25 cellular contexts compared by ENCODE assay signal in the genomic region with DNA sequence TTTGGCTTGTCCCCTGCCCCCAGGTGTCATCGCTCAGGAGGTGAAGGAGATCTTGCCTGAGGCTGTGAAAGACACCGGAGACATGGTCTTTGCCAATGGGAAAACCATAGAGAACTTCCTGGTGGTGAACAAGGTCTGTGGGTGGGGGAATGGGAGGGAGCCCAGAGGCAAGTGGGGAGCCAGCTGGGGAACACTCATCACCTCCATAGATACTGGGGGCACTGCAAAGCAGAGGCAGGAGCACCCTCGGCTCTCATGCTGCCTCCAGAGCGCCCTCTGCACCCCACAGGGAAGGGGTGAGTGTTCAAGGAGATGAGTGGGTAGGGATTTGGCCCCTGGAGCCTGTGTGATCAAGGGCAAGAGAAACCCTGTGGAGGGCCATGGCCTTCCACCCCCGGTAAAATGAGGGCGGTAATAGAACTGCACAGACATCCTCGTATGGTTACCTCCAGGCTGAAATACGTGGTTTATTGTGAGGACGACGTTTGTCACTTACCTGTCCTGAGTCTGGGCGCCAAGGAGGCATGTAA. TPM values are rescaled to one million over a fixed set of nuclear protein-coding genes. Genes with fewer than 3 reads are reported as not detected.
A peak's percentile ranks its signal among the peaks of the same experiment; 100 is the strongest.
DNase-seq lines count a peak whose midpoint lies in the region; ATAC-seq lines count a peak whose summit lies in the region.
"Had no signal": no experiment of that assay in that cellular context is flagged by ENCODE, and none has a peak within 500 bp of the region (broad histone marks: within the 10 kb centered on the region; RNA-seq: fewer than 3 reads in every experiment).

No MANE protein-coding gene starts in this region.

- H3K9me3 Mint-ChIP-seq in activated T-cell treated with anti-CD3 and anti-CD28 coated beads, Interleukin-2, amount 50 U/mL, for 4 hours: no peaks in the 10 kb centered on the region
- H3K9me3 Mint-ChIP-seq in activated T-cell treated with anti-CD3 and anti-CD28 coated beads, Interleukin-2, amount 50 U/mL, for 24 hours: no peaks in the 10 kb centered on the region
- H3K9me3 Mint-ChIP-seq in CD8-positive, alpha-beta memory T cell: no peaks in the 10 kb centered on the region
- no peaks in the 10 kb centered on the region for H3K9me3 Mint-ChIP-seq in activated T-helper 2 cell treated with anti-CD3 and anti-CD28 coated beads, Interferon-gamma antibody, Interleukin-2, Interleukin-4, amounts not matched to agents 10 μg/mL and 5 μg/mL and 100 μg/mL, durations not matched to agents 14 hours and 24 hours and 36 hours
- no peaks in the 10 kb centered on the region for H3K9me3 Mint-ChIP-seq in naive thymus-derived CD8-positive, alpha-beta T cell
- H3K9me3 Mint-ChIP-seq: nephron progenitor cell had no signal

- H3K36me3 Mint-ChIP-seq in activated T-cell treated with anti-CD3 and anti-CD28 coated beads, Interleukin-2, amount 50 U/mL, for 4 hours (ENCODE audit: insufficient read depth): no peaks in the 10 kb centered on the region
- H3K36me3 Mint-ChIP-seq in activated T-cell treated with anti-CD3 and anti-CD28 coated beads, Interleukin-2, amount 50 U/mL, for 24 hours (ENCODE audit: low read depth): peaks cover 6% of the 10 kb centered on the region
- peaks cover 0 to 5% (median 0%) of the 10 kb centered on the region in 3 donors for H3K36me3 Mint-ChIP-seq in CD8-positive, alpha-beta memory T cell
- no peaks in the 10 kb centered on the region for H3K36me3 Mint-ChIP-seq in activated T-helper 2 cell treated with anti-CD3 and anti-CD28 coated beads, Interferon-gamma antibody, Interleukin-2, Interleukin-4, amounts not matched to agents 10 μg/mL and 5 μg/mL and 100 μg/mL, durations not matched to agents 14 hours and 24 hours and 36 hours (ENCODE audit: low read depth)
- no peaks in the 10 kb centered on the region for H3K36me3 Mint-ChIP-seq in naive thymus-derived CD8-positive, alpha-beta T cell

- no peak for DNase-seq in activated T-cell treated with anti-CD3 and anti-CD28 coated beads, Interleukin-2, amount 50 U/mL, for 4 hours
- DNase-seq in activated T-cell treated with anti-CD3 and anti-CD28 coated beads, Interleukin-2, amount 50 U/mL, for 24 hours: no peak
- no peak for DNase-seq in CD8-positive, alpha-beta memory T cell
- no peak for DNase-seq in activated T-helper 2 cell treated with anti-CD3 and anti-CD28 coated beads, Interferon-gamma antibody, Interleukin-2, Interleukin-4, amounts not matched to agents 10 μg/mL and 5 μg/mL and 100 μg/mL, durations not matched to agents 14 hours and 24 hours and 36 hours (ENCODE audit: low spot score)
- DNase-seq in naive thymus-derived CD8-positive, alpha-beta T cell: no peak
- DNase-seq in NOMO-1 treated with dmso at 0.1 percent for 144 hours (lab: John Stamatoyannopoulos, UW; ENCODE audit: unreplicated experiment) (no peak), medulla oblongata (ENCODE audit: extremely low spot score) (no peak)
- DNase-seq: activated CD4-positive, alpha-beta T cell treated with anti-CD3 and anti-CD28 coated beads for 48 hours; BE2C; body of pancreas; DMS79; GDM1; HCEC 1CT; left ventricle myocardium inferior; midbrain; MM.1S; NCI-H345; nephron progenitor cell; SK-N-SH; small intestine; trophoblast cell had no signal

- intact Hi-C loops in activated T-helper 2 cell treated with anti-CD3 and anti-CD28 coated beads, Interferon-gamma antibody, Interleukin-2, Interleukin-4, amounts not matched to agents 10 μg/mL and 5 μg/mL and 100 μg/mL, durations not matched to agents 14 hours and 24 hours and 36 hours (cut with micrococcal nuclease): no loop called here

- H3K27me3 ChIP-seq in CD8-positive, alpha-beta memory T cell (ENCODE audit: insufficient read depth, low read length, poor library complexity, severe bottlenecking): no peaks in the 10 kb centered on the region
- H3K27me3 ChIP-seq: BE2C, body of pancreas, ovary had no signal

- no peaks in the 10 kb centered on the region for H3K27me3 Mint-ChIP-seq in activated T-cell treated with anti-CD3 and anti-CD28 coated beads, Interleukin-2, amount 50 U/mL, for 4 hours (ENCODE audit: low read depth)
- peaks cover 7% of the 10 kb centered on the region for H3K27me3 Mint-ChIP-seq in activated T-cell treated with anti-CD3 and anti-CD28 coated beads, Interleukin-2, amount 50 U/mL, for 24 hours
- peaks cover 0 to 4% of the 10 kb centered on the region in 2 donors for H3K27me3 Mint-ChIP-seq in CD8-positive, alpha-beta memory T cell
- no peaks in the 10 kb centered on the region for H3K27me3 Mint-ChIP-seq in activated T-helper 2 cell treated with anti-CD3 and anti-CD28 coated beads, Interferon-gamma antibody, Interleukin-2, Interleukin-4, amounts not matched to agents 10 μg/mL and 5 μg/mL and 100 μg/mL, durations not matched to agents 14 hours and 24 hours and 36 hours (ENCODE audit: low read depth)
- H3K27me3 Mint-ChIP-seq in naive thymus-derived CD8-positive, alpha-beta T cell: peaks cover 0 to 12% (median 2%) of the 10 kb centered on the region in 5 donors

- CTCF ChIA-PET in CD8-positive, alpha-beta memory T cell (lab: Charles Lee): interaction anchor here (1.0 to 1.7 kb wide), 3 partner anchors 19 to 330 kb away, joined by 3 to 4 read pairs (median 3); no protein-coding TSS in a partner anchor

- H3K9me3 ChIP-seq in CD8-positive, alpha-beta memory T cell (ENCODE audit: low read length): no peaks in the 10 kb centered on the region
- H3K9me3 ChIP-seq: BE2C, body of pancreas, left ventricle myocardium inferior, ovary, SK-N-SH had no signal

- no peak overlapping the region for H3K27ac ChIP-seq in CD8-positive, alpha-beta memory T cell (ENCODE audit: low read depth, low read length)
- H3K27ac ChIP-seq: KMS-11, left ventricle myocardium inferior, RWPE1 had no signal

- peaks cover 20% of the 10 kb centered on the region for H3K4me1 Mint-ChIP-seq in activated T-cell treated with anti-CD3 and anti-CD28 coated beads, Interleukin-2, amount 50 U/mL, for 4 hours (ENCODE audit: low read depth)
- H3K4me1 Mint-ChIP-seq in activated T-cell treated with anti-CD3 and anti-CD28 coated beads, Interleukin-2, amount 50 U/mL, for 24 hours (ENCODE audit: low read depth): peaks cover 16% of the 10 kb centered on the region
- peaks cover 10 to 23% (median 19%) of the 10 kb centered on the region in 3 donors for H3K4me1 Mint-ChIP-seq in CD8-positive, alpha-beta memory T cell
- peaks cover 13% of the 10 kb centered on the region for H3K4me1 Mint-ChIP-seq in activated T-helper 2 cell treated with anti-CD3 and anti-CD28 coated beads, Interferon-gamma antibody, Interleukin-2, Interleukin-4, amounts not matched to agents 10 μg/mL and 5 μg/mL and 100 μg/mL, durations not matched to agents 14 hours and 24 hours and 36 hours (ENCODE audit: low read depth)
- H3K4me1 Mint-ChIP-seq in naive thymus-derived CD8-positive, alpha-beta T cell: peaks cover 4 to 18% (median 8%) of the 10 kb centered on the region in 4 donors

- ATAC-seq in activated T-cell treated with anti-CD3 and anti-CD28 coated beads, Interleukin-2, amount 50 U/mL, for 4 hours: no peak
- no peak for ATAC-seq in naive thymus-derived CD8-positive, alpha-beta T cell
- ATAC-seq in HG02678 (IDR thresholded peaks at IDR 0.05; ENCODE audit: unreplicated experiment): no peak
- ATAC-seq: body of pancreas had no signal

- H3K27ac Mint-ChIP-seq in activated T-cell treated with anti-CD3 and anti-CD28 coated beads, Interleukin-2, amount 50 U/mL, for 24 hours: no peak overlapping the region
- peak overlapping the region in 1 of 8 donors; percentile 63 for H3K27ac Mint-ChIP-seq in CD8-positive, alpha-beta memory T cell
- no peak overlapping the region for H3K27ac Mint-ChIP-seq in activated T-helper 2 cell treated with anti-CD3 and anti-CD28 coated beads, Interferon-gamma antibody, Interleukin-2, Interleukin-4, amounts not matched to agents 10 μg/mL and 5 μg/mL and 100 μg/mL, durations not matched to agents 14 hours and 24 hours and 36 hours
- H3K27ac Mint-ChIP-seq in naive thymus-derived CD8-positive, alpha-beta T cell: peak overlapping the region in 2 of 10 donors; percentile 41 to 72

- H3K36me3 ChIP-seq in CD8-positive, alpha-beta memory T cell (ENCODE audit: insufficient read depth, low read length): no peaks in the 10 kb centered on the region
- H3K36me3 ChIP-seq: BE2C, left ventricle myocardium inferior, ovary had no signal

- POLR2A ChIA-PET in CD8-positive, alpha-beta memory T cell (lab: Charles Lee): no interaction called here
- POLR2A ChIA-PET in naive thymus-derived CD8-positive, alpha-beta T cell (lab: Charles Lee): no interaction called here

- no peak overlapping the region for H3K4me3 ChIP-seq in CD8-positive, alpha-beta memory T cell (ENCODE audit: low read length)
- H3K4me3 ChIP-seq: body of pancreas, left ventricle myocardium inferior, ovary had no signal

- H3K4me3 Mint-ChIP-seq in activated T-cell treated with anti-CD3 and anti-CD28 coated beads, Interleukin-2, amount 50 U/mL, for 4 hours: peak overlapping the region; percentile 50
- no peak overlapping the region for H3K4me3 Mint-ChIP-seq in activated T-cell treated with anti-CD3 and anti-CD28 coated beads, Interleukin-2, amount 50 U/mL, for 24 hours
- H3K4me3 Mint-ChIP-seq in CD8-positive, alpha-beta memory T cell: peak overlapping the region in 6 of 7 donors; percentile 45 to 77 (median 58)
- peak overlapping the region; percentile 45 for H3K4me3 Mint-ChIP-seq in activated T-helper 2 cell treated with anti-CD3 and anti-CD28 coated beads, Interferon-gamma antibody, Interleukin-2, Interleukin-4, amounts not matched to agents 10 μg/mL and 5 μg/mL and 100 μg/mL, durations not matched to agents 14 hours and 24 hours and 36 hours (ENCODE audit: low read depth)
- H3K4me3 Mint-ChIP-seq in naive thymus-derived CD8-positive, alpha-beta T cell: peak overlapping the region in 8 of 10 donors; percentile 4 to 75 (median 62)
- H3K4me3 Mint-ChIP-seq: nephron progenitor cell had no signal

- H3K4me1 ChIP-seq in CD8-positive, alpha-beta memory T cell (ENCODE audit: insufficient read depth, low read length): peaks cover 6% of the 10 kb centered on the region

RNA-seq across cellular contexts. Expression of gene TMEM258, which starts 14.0 kb away (rescaled TPM):
- 100 to 1,000 TPM; 139 to 143 (median 142) TPM for total RNA-seq in activated T-cell treated with anti-CD3 and anti-CD28 coated beads, Interleukin-2, amount 50 U/mL, for 4 hours
- total RNA-seq in CD8-positive, alpha-beta memory T cell: 100 to 1,000 TPM; 148 to 152 TPM
- polyA plus RNA-seq in CD8-positive, alpha-beta memory T cell: 258 TPM
- 187 and 192 TPM in 2 replicates for total RNA-seq in activated T-helper 2 cell treated with anti-CD3 and anti-CD28 coated beads, Interferon-gamma antibody, Interleukin-2, Interleukin-4, amounts not matched to agents 10 μg/mL and 5 μg/mL and 100 μg/mL, durations not matched to agents 14 hours and 24 hours and 36 hours
- 10 to 100 TPM; 84.4 to 87.7 TPM for total RNA-seq in naive thymus-derived CD8-positive, alpha-beta T cell
- polyA plus RNA-seq in naive thymus-derived CD8-positive, alpha-beta T cell: 100 to 1,000 TPM; 205 to 256 (median 225) TPM

RNA-seq across cellular contexts. Expression of gene FEN1, which starts 14.3 kb away (rescaled TPM):
- 100 to 1,000 TPM in 1 of 3 donors, 10 to 100 TPM in 2; 92.8 to 108 (median 94.2) TPM for total RNA-seq in activated T-cell treated with anti-CD3 and anti-CD28 coated beads, Interleukin-2, amount 50 U/mL, for 4 hours
- 100 to 1,000 TPM; 112 to 121 TPM for total RNA-seq in CD8-positive, alpha-beta memory T cell
- polyA plus RNA-seq in CD8-positive, alpha-beta memory T cell: 15.4 TPM
- total RNA-seq in activated T-helper 2 cell treated with anti-CD3 and anti-CD28 coated beads, Interferon-gamma antibody, Interleukin-2, Interleukin-4, amounts not matched to agents 10 μg/mL and 5 μg/mL and 100 μg/mL, durations not matched to agents 14 hours and 24 hours and 36 hours: 130 and 131 TPM in 2 replicates
- 1 to 10 TPM; 8.3 to 8.6 TPM for total RNA-seq in naive thymus-derived CD8-positive, alpha-beta T cell
- polyA plus RNA-seq in naive thymus-derived CD8-positive, alpha-beta T cell: 10 to 100 TPM in 2 of 3 donors, 1 to 10 TPM in 1; 10.0 to 13.1 (median 10.2) TPM

RNA-seq across cellular contexts. Expression of gene MYRF, which starts 26.0 kb away (rescaled TPM):
- 1 to 10 TPM in 1 of 3 donors, under 1 TPM in 2; 0.08 to 1.1 (median 0.24) TPM for total RNA-seq in activated T-cell treated with anti-CD3 and anti-CD28 coated beads, Interleukin-2, amount 50 U/mL, for 4 hours
- total RNA-seq in CD8-positive, alpha-beta memory T cell: under 1 TPM; 0.70 to 0.93 TPM
- 0.63 TPM for polyA plus RNA-seq in CD8-positive, alpha-beta memory T cell
- 1.8 and 2.6 TPM in 2 replicates for total RNA-seq in activated T-helper 2 cell treated with anti-CD3 and anti-CD28 coated beads, Interferon-gamma antibody, Interleukin-2, Interleukin-4, amounts not matched to agents 10 μg/mL and 5 μg/mL and 100 μg/mL, durations not matched to agents 14 hours and 24 hours and 36 hours
- under 1 TPM; 0.47 to 0.68 TPM for total RNA-seq in naive thymus-derived CD8-positive, alpha-beta T cell
- polyA plus RNA-seq in naive thymus-derived CD8-positive, alpha-beta T cell: under 1 TPM in 2 of 3 donors, not detected in 1; 0.26 to 0.52 TPM

RNA-seq across cellular contexts. Expression of gene FADS1, which starts 38.4 kb away (rescaled TPM):
- 1 to 10 TPM; 2.1 to 3.5 (median 3.3) TPM for total RNA-seq in activated T-cell treated with anti-CD3 and anti-CD28 coated beads, Interleukin-2, amount 50 U/mL, for 4 hours
- total RNA-seq in CD8-positive, alpha-beta memory T cell: 1 to 10 TPM; 6.3 TPM
- 1.4 TPM for polyA plus RNA-seq in CD8-positive, alpha-beta memory T cell
- total RNA-seq in activated T-helper 2 cell treated with anti-CD3 and anti-CD28 coated beads, Interferon-gamma antibody, Interleukin-2, Interleukin-4, amounts not matched to agents 10 μg/mL and 5 μg/mL and 100 μg/mL, durations not matched to agents 14 hours and 24 hours and 36 hours: 114 and 116 TPM in 2 replicates
- under 1 TPM; 0.55 to 0.60 TPM for total RNA-seq in naive thymus-derived CD8-positive, alpha-beta T cell
- polyA plus RNA-seq in naive thymus-derived CD8-positive, alpha-beta T cell: 1 to 10 TPM in 2 of 3 donors, not detected in 1; 1.7 to 4.7 TPM

RNA-seq across cellular contexts. Expression of gene FADS2, which starts 49.7 kb away (rescaled TPM):
- total RNA-seq in activated T-cell treated with anti-CD3 and anti-CD28 coated beads, Interleukin-2, amount 50 U/mL, for 4 hours: 1 to 10 TPM; 2.5 to 3.6 (median 3.1) TPM
- 1 to 10 TPM; 7.2 to 10.0 TPM for total RNA-seq in CD8-positive, alpha-beta memory T cell
- 0.98 TPM for polyA plus RNA-seq in CD8-positive, alpha-beta memory T cell
- 366 and 381 TPM in 2 replicates for total RNA-seq in activated T-helper 2 cell treated with anti-CD3 and anti-CD28 coated beads, Interferon-gamma antibody, Interleukin-2, Interleukin-4, amounts not matched to agents 10 μg/mL and 5 μg/mL and 100 μg/mL, durations not matched to agents 14 hours and 24 hours and 36 hours
- not detected for total RNA-seq in naive thymus-derived CD8-positive, alpha-beta T cell
- polyA plus RNA-seq in naive thymus-derived CD8-positive, alpha-beta T cell: 1 to 10 TPM in 2 of 3 donors, under 1 TPM in 1; 0.06 to 9.6 (median 4.2) TPM

Comparison
In these comparisons a context has a peak if more than half of its experiments do, and no peak if none do; other contexts are left out.
1. RNA of gene FEN1, which starts 14.3 kb away (total RNA-seq): 130 to 131 TPM in activated T-helper 2 cell treated with anti-CD3 and anti-CD28 coated beads, Interferon-gamma antibody, Interleukin-2, Interleukin-4, amounts not matched to agents 10 μg/mL and 5 μg/mL and 100 μg/mL, durations not matched to agents 14 hours and 24 hours and 36 hours, 112 to 121 TPM in CD8-positive, alpha-beta memory T cell and 92.8 to 108 TPM in activated T-cell treated with anti-CD3 and anti-CD28 coated beads, Interleukin-2, amount 50 U/mL, for 4 hours; 8.3 to 8.6 TPM in naive thymus-derived CD8-positive, alpha-beta T cell; every median in the first group is over 4 times any median in the second.